22 cellular contexts compared by ENCODE assay signal in the genomic region with DNA sequence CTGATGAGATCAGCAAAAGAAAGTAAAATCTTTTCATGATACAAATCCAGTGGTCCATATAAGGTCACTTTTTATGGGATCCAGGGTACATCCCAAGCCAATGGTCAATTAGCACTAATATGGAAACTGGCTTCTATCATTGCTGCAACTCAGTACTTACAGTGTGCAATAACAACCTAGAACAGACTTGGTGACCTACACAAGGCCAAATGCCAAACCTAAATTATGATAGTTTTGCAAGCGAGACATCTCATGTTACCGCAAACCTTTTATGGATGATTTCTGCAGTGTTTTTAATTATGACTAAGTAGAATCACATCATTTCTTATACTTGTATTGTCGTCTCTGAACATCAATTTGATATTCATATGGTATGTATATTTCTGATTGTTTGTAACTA.
DNase-seq lines count a peak whose midpoint lies in the region; TF ChIP-seq lines count a peak whose summit lies in the region.
"Had no signal": no experiment of that assay in that cellular context is flagged by ENCODE, and none has a peak within 500 bp of the region (broad histone marks: within the 10 kb centered on the region; RNA-seq: fewer than 3 reads in every experiment).

No MANE protein-coding gene starts in this region.

- no peak overlapping the region for H3K27ac Mint-ChIP-seq in endodermal cell
- H3K27ac Mint-ChIP-seq: CD4-positive, alpha-beta T cell; HFFc6 had no signal

- peaks cover 22% of the 10 kb centered on the region for H3K4me1 Mint-ChIP-seq in endodermal cell

- no peak overlapping the region for H3K4me3 ChIP-seq in choroid plexus epithelial cell (ENCODE audit: low read depth, low read length)
- no peak overlapping the region for H3K4me3 ChIP-seq in foreskin fibroblast (ENCODE audit: low read depth in 1 of 2, low read length in 2 of 2)
- H3K4me3 ChIP-seq in endodermal cell (ENCODE audit: low read length), result no peak overlapping the region
- H3K4me3 ChIP-seq: GM12878 had no signal

- H3K9me3 Mint-ChIP-seq in endodermal cell, result no peaks in the 10 kb centered on the region
- H3K9me3 Mint-ChIP-seq: HFFc6 had no signal

- H3K27me3 ChIP-seq in endodermal cell (ENCODE audit: control insufficient read depth, insufficient read depth, low read length, poor library complexity, severe bottlenecking), result no peaks in the 10 kb centered on the region
- H3K27me3 ChIP-seq: BE2C had no signal

- H3K36me3 Mint-ChIP-seq in endodermal cell (ENCODE audit: low read depth), result no peaks in the 10 kb centered on the region

- peaks cover 73% of the 10 kb centered on the region for H3K27me3 Mint-ChIP-seq in endodermal cell (ENCODE audit: insufficient read depth)
- H3K27me3 Mint-ChIP-seq: CD4-positive, alpha-beta T cell had no signal

- peaks cover 21% of the 10 kb centered on the region for H3K9me3 ChIP-seq in endodermal cell (ENCODE audit: control insufficient read depth, low read length)
- H3K9me3 ChIP-seq: BE2C had no signal

- peaks cover 5% of the 10 kb centered on the region for H3K36me3 ChIP-seq in endodermal cell (ENCODE audit: control insufficient read depth, insufficient read depth, low read length)
- H3K36me3 ChIP-seq: BE2C had no signal

- no peak overlapping the region for H3K27ac ChIP-seq in endodermal cell (ENCODE audit: low read depth, low read length)

- H3K4me1 ChIP-seq in endodermal cell (ENCODE audit: control insufficient read depth, insufficient read depth, low read length), result no peaks in the 10 kb centered on the region
- H3K4me1 ChIP-seq: BE2C had no signal

- H3K9ac ChIP-seq in endodermal cell (ENCODE audit: extremely low read depth, low read length, poor library complexity, severe bottlenecking), result no peak overlapping the region

- DNase-seq in AG08395 (ENCODE audit: low spot score) (peak; percentile 17), GM03348 (ENCODE audit: low spot score) (peak; percentile 56), choroid plexus epithelial cell (ENCODE audit: low read depth) (peak; percentile 33), foreskin fibroblast (peak; percentile 47 to 80), COR-L47 (lab: John Stamatoyannopoulos, UW) (no peak), NCI-H1092 (lab: John Stamatoyannopoulos, UW) (no peak), endodermal cell (no peak)
- DNase-seq: BE2C; CD4-positive, alpha-beta T cell; GOT3; HFFc6; KG1; NCI-H1048; NCI-H146; NCI-H2107; NCI-H345; NCI-H526; NK-92 treated with Interleukin-12 subunit alpha and Interleukin-12 subunit beta, amount 100 ng/mL, for 24 hours; OCI-M1; RPMI8226; SIG-M5 had no signal

- TF ChIP-seq CTCF in choroid plexus epithelial cell (conservative IDR thresholded peaks at IDR 0.05; ENCODE audit: low read depth, low read length), result no peak
- no peak for TF ChIP-seq CTCF in foreskin fibroblast (IDR thresholded peaks at IDR 0.05; ENCODE audit: low read depth, low read length)
- no peak for TF ChIP-seq CTCF in endodermal cell (conservative IDR thresholded peaks at IDR 0.05)

- no peak overlapping the region for H3K4me3 Mint-ChIP-seq in endodermal cell
- H3K4me3 Mint-ChIP-seq: CD4-positive, alpha-beta T cell; HFFc6 had no signal

- 95% methylated on average over 3 of the region's 3 CpGs; no CpG with 5 or more reads in 1 of the 2 experiments for WGBS in endodermal cell (ENCODE audit: insufficient coverage in 1 of 2, insufficient read length in 1 of 2), 2 experiments

Comparison
In these comparisons a context has a peak if more than half of its experiments do, and no peak if none do; other contexts are left out.
1. DNase-seq: peak in AG08395 (single experiment), GM03348 (single experiment), choroid plexus epithelial cell (single experiment) and foreskin fibroblast (2 of 2); none in COR-L47 (single experiment), NCI-H1092 (single experiment) and endodermal cell (single experiment).